Comparison of ENCODE assay signal across 10 cellular contexts in the genomic region with DNA sequence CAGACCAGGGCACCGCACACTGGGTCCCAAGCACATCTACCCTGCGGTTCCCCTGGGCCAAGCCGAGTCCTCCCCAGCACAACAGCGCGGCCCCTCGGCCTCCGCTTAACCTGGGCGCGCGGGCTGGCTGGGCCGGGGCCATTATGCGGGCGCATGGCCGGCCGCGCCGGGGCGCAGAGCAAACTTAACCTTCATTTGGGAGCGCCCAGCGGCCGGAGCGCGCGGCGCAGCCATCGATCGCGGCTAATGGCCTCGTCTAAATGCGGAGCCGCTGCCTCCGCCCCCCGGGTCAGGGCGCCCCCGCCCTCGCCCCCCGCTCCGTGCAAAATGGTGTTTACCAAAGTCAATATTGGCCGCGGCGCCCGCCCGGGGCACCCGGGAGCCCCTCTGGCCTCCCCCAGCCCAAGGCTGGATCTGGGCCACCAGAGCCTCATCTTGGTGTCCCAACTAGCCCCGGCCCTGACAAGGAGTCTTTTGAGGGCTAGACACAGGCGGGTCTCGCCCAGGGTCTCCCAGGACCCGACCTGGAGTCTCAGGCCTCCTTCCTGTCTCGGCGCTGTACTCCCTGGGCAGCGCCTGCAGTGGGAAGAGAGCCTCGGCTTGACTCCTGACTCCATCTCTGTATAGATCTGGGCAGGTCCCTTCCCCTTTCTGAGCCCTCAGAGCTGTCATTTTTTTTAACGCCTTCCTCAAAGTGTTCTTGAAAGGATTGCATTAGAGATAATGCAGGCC.
A peak's percentile ranks its signal among the peaks of the same experiment; 100 is the strongest.
DNase-seq lines count a peak whose midpoint lies in the region; ATAC-seq, FAIRE-seq and TF ChIP-seq lines count a peak whose summit lies in the region.
"Had no signal": no experiment of that assay in that cellular context is flagged by ENCODE, and none has a peak within 500 bp of the region (broad histone marks: within the 10 kb centered on the region; RNA-seq: fewer than 3 reads in every experiment).

No MANE protein-coding gene starts in this region.

- no peaks in the 10 kb centered on the region for H3K36me3 ChIP-seq in endothelial cell of umbilical vein (ENCODE audit: control insufficient read depth in 2 of 2, extremely low read depth in 1 of 2, insufficient read depth in 2 of 2, low read length in 2 of 2)
- H3K36me3 ChIP-seq in esophagus squamous epithelium: no peaks in the 10 kb centered on the region

- no peak for ATAC-seq in GM19467 (IDR thresholded peaks at IDR 0.05; ENCODE audit: unreplicated experiment)
- ATAC-seq in GM19328 (IDR thresholded peaks at IDR 0.05; ENCODE audit: unreplicated experiment): no peak

- BruUV-seq in endothelial cell of umbilical vein (replicated peaks; lab: Mats Ljungman, UMichigan): no TSS peak

- H3K4me3 ChIP-seq in endothelial cell of umbilical vein (replicated peaks in 1 of 3; ENCODE audit: insufficient read depth in 1 of 3, low read depth in 1 of 3, low read length in 3 of 3): no peak overlapping the region
- H3K4me3 ChIP-seq in esophagus squamous epithelium: peak overlapping the region in 1 of 4 donors; percentile 33

- H3K9me3 ChIP-seq in endothelial cell of umbilical vein (replicated peaks; ENCODE audit: control insufficient read depth, insufficient read depth, low read length) (no peaks in the 10 kb centered on the region), esophagus squamous epithelium (no peaks in the 10 kb centered on the region)

- H3K36me3 Mint-ChIP-seq in neural crest cell (ENCODE audit: low read depth) (no peaks in the 10 kb centered on the region), osteocyte (ENCODE audit: unreplicated experiment) (no peaks in the 10 kb centered on the region)
- H3K36me3 Mint-ChIP-seq: IgD-negative memory B cell had no signal

- H3K4me3 Mint-ChIP-seq in neural crest cell: peak overlapping the region; percentile 35
- H3K4me3 Mint-ChIP-seq in osteocyte (ENCODE audit: unreplicated experiment): no peak overlapping the region

- no peak overlapping the region for H3K9ac ChIP-seq in endothelial cell of umbilical vein (replicated peaks; ENCODE audit: extremely low read depth, insufficient read depth, low read length)

- H3K79me2 ChIP-seq in endothelial cell of umbilical vein (ENCODE audit: control insufficient read depth, insufficient read depth, low read length): no peaks in the 10 kb centered on the region

- FAIRE-seq in endothelial cell of umbilical vein (lab: Jason Lieb, UNC): no peak

- TF ChIP-seq CTCF in endothelial cell of umbilical vein (IDR thresholded peaks at IDR 0.05; ENCODE audit: extremely low read depth in 1 of 2, insufficient read depth in 1 of 2, low read depth in 1 of 2, low read length in 2 of 2): peak; percentile 8 to 23
- TF ChIP-seq CTCF in neural crest cell (conservative IDR thresholded peaks at IDR 0.05): peak; percentile 56
- TF ChIP-seq CTCF in osteocyte (IDR thresholded peaks at IDR 0.05): no peak
- TF ChIP-seq CTCF in esophagus squamous epithelium (IDR thresholded peaks at IDR 0.05): peak in 1 of 6 experiments; percentile 10

- 14 to 25% methylated on average over 11 to 17 of the region's 53 CpGs for WGBS in esophagus squamous epithelium, 2 donors

- H3K27me3 Mint-ChIP-seq in neural crest cell (ENCODE audit: low read depth) (peaks cover 80% of the 10 kb centered on the region), osteocyte (ENCODE audit: unreplicated experiment) (peaks cover 57% of the 10 kb centered on the region)

- H2AFZ ChIP-seq in endothelial cell of umbilical vein (ENCODE audit: low read depth, low read length): no peak overlapping the region

- H3K4me2 ChIP-seq in endothelial cell of umbilical vein (ENCODE audit: insufficient read depth, low read length): no peak overlapping the region

- H3K9me1 ChIP-seq in endothelial cell of umbilical vein (replicated peaks; ENCODE audit: control insufficient read depth, extremely low read depth, insufficient read depth, low read length): no peaks in the 10 kb centered on the region

- POLR2A ChIA-PET in endothelial cell of umbilical vein (lab: Charles Lee): interaction anchor here (1.0 kb wide), 1 partner anchor 289 kb away, joined by 3 read pairs; no protein-coding TSS in a partner anchor

- dilution Hi-C loops in endothelial cell of umbilical vein (cut with MboI; ENCODE audit: extremely low pct_ligation_motif_present, low sequenced_read_pairs): no loop called here

- H3K27ac Mint-ChIP-seq in neural crest cell (ENCODE audit: unreplicated experiment) (no peak overlapping the region), osteocyte (ENCODE audit: unreplicated experiment) (no peak overlapping the region)

- no peaks in the 10 kb centered on the region for H4K20me1 ChIP-seq in endothelial cell of umbilical vein (replicated peaks; ENCODE audit: control insufficient read depth, extremely low read depth, insufficient read depth, low read length)

- TF ChIP-seq POLR2A in endothelial cell of umbilical vein (IDR thresholded peaks at IDR 0.05; ENCODE audit: low read depth, low read length): no peak
- no peak for TF ChIP-seq POLR2A in esophagus squamous epithelium (IDR thresholded peaks at IDR 0.05)

- DNase-seq in GM03348 (ENCODE audit: low spot score) (peak; percentile 36), NCI-H69 (lab: John Stamatoyannopoulos, UW) (peak; percentile 65), endothelial cell of umbilical vein (ENCODE audit: low read depth, low spot score) (no peak), neural crest cell (ENCODE audit: low read depth, low spot score) (peak; percentile 53), osteocyte (ENCODE audit: extremely low spot score, unreplicated experiment) (no peak), esophagus squamous epithelium (lab: John Stamatoyannopoulos, UW) (no peak)
- DNase-seq: activated CD8-positive, alpha-beta memory T cell treated with anti-CD3 and anti-CD28 coated beads, Interleukin-2, amount 50 U/mL, for 48 hours had no signal

- H3K9me3 Mint-ChIP-seq in neural crest cell (no peaks in the 10 kb centered on the region), osteocyte (ENCODE audit: unreplicated experiment) (no peaks in the 10 kb centered on the region)
- H3K9me3 Mint-ChIP-seq: IgD-negative memory B cell had no signal

- no peak overlapping the region for H3K27ac ChIP-seq in endothelial cell of umbilical vein (ENCODE audit: insufficient read depth, low read depth, low read length)
- no peak overlapping the region for H3K27ac ChIP-seq in esophagus squamous epithelium

- peaks cover 34 to 36% of the 10 kb centered on the region in 2 experiments for H3K27me3 ChIP-seq in endothelial cell of umbilical vein (ENCODE audit: control insufficient read depth in 2 of 2, insufficient read depth in 2 of 2, low read length in 2 of 2)
- peaks cover 6 to 79% (median 7%) of the 10 kb centered on the region in 4 donors for H3K27me3 ChIP-seq in esophagus squamous epithelium

- H3K4me1 Mint-ChIP-seq in neural crest cell (peaks cover 22% of the 10 kb centered on the region), osteocyte (ENCODE audit: unreplicated experiment) (peaks cover 9% of the 10 kb centered on the region)

- no peaks in the 10 kb centered on the region for H3K4me1 ChIP-seq in endothelial cell of umbilical vein (ENCODE audit: control insufficient read depth, extremely low read depth, insufficient read depth, low read length)
- peaks cover 10 to 30% (median 26%) of the 10 kb centered on the region in 3 donors for H3K4me1 ChIP-seq in esophagus squamous epithelium

- intact Hi-C loops in endothelial cell of umbilical vein (cut with micrococcal nuclease) (no loop called here), esophagus squamous epithelium (cut with DNase I) (loop anchor here (5.0 kb wide), 1 partner anchor 288 kb away; a partner anchor contains a TSS)

- CTCF ChIA-PET in endothelial cell of umbilical vein (lab: Charles Lee): interaction anchor here (0.7 to 12.3 kb wide), 50 partner anchors 10 to 550 kb away, joined by 3 to 691 read pairs (median 7); a partner anchor contains a TSS

TF ChIP-seq in endothelial cell of umbilical vein, 7 proteins besides CTCF, POLR2A, EP300 and RAD21:
- TF ChIP-seq JUN (IDR thresholded peaks at IDR 0.05; ENCODE audit: borderline replicate concordance, insufficient read depth, insufficient read length, low read depth) (no peak), GATA2 (IDR thresholded peaks at IDR 0.05; ENCODE audit: insufficient read depth, insufficient read length, low read depth, low read length) (no peak), FOS (IDR thresholded peaks at IDR 0.05; ENCODE audit: borderline replicate concordance, insufficient read depth, low read length) (no peak), MYC (IDR thresholded peaks at IDR 0.05; ENCODE audit: low read depth, low read length) (no peak), EZH2 (IDR thresholded peaks at IDR 0.05; ENCODE audit: borderline replicate concordance, low read depth, low read length, severe bottlenecking) (no peak), POLR2AphosphoS5 (IDR thresholded peaks at IDR 0.05; ENCODE audit: insufficient read depth, low read depth, low read length) (no peak)
- TF ChIP-seq, protein P1, sequence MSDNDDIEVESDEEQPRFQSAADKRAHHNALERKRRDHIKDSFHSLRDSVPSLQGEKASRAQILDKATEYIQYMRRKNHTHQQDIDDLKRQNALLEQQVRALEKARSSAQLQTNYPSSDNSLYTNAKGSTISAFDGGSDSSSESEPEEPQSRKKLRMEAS (IDR thresholded peaks at IDR 0.05; ENCODE audit: insufficient read depth, insufficient read length): no peak

Comparison
In these comparisons a context has a peak if more than half of its experiments do, and no peak if none do; other contexts are left out.
1. DNase-seq: peak in GM03348 (single experiment), NCI-H69 (single experiment) and neural crest cell (single experiment); none in endothelial cell of umbilical vein (single experiment), osteocyte (single experiment) and esophagus squamous epithelium (single experiment).